In genomic region chr3:166071-166470, GRCh38 we compare ENCODE assay signal across 17 cellular contexts. TPM values are rescaled to one million over a fixed set of nuclear protein-coding genes. Genes with fewer than 3 reads are reported as not detected.
"Had no signal": no experiment of that assay in that cellular context is flagged by ENCODE, and none has a peak within 500 bp of the region (broad histone marks: within the 10 kb centered on the region; RNA-seq: fewer than 3 reads in every experiment).

No MANE protein-coding gene starts in this region.

- ATAC-seq: activated CD4-positive, alpha-beta T cell treated with anti-CD3 and anti-CD28 coated beads for 36 hours; activated CD8-positive, alpha-beta T cell treated with anti-CD3 and anti-CD28 coated beads for 36 hours; activated T-cell treated with anti-CD3 and anti-CD28 coated beads, Interleukin-2, amount 50 U/mL, for 72 hours; gastroesophageal sphincter; pancreas had no signal

- DNase-seq: activated CD4-positive, alpha-beta T cell treated with anti-CD3 and anti-CD28 coated beads for 36 hours; activated CD8-positive, alpha-beta memory T cell treated with anti-CD3 and anti-CD28 coated beads, Interleukin-2, amount 50 U/mL, for 4 hours; activated CD8-positive, alpha-beta T cell treated with anti-CD3 and anti-CD28 coated beads for 36 hours; activated gamma-delta T cell treated with Interleukin-2 at 50 U/mL for 16 hours; activated T-cell treated with anti-CD3 and anti-CD28 coated beads, Interleukin-2, amount 50 U/mL, for 72 hours; aorta; kidney; left ventricle myocardium inferior; mesenchymal stem cell; pancreas; retina; stimulated activated CD4-positive, alpha-beta T cell treated with anti-CD3 and anti-CD28 coated beads, Interleukin-15, amount 100 ng/mL, for 24 hours; stimulated activated CD4-positive, alpha-beta T cell treated with anti-CD3 and anti-CD28 coated beads, Interleukin-4, amount 100 ng/mL, for 24 hours; stomach; WERI-Rb-1 had no signal

RNA-seq across cellular contexts. Expression of gene CHL1, which starts 30.5 kb away (rescaled TPM):
- total RNA-seq: activated CD4-positive, alpha-beta T cell treated with anti-CD3 and anti-CD28 coated beads for 36 hours; activated CD8-positive, alpha-beta T cell treated with anti-CD3 and anti-CD28 coated beads for 36 hours; activated T-cell treated with anti-CD3 and anti-CD28 coated beads, Interleukin-2, amount 50 U/mL, for 72 hours; endothelial cell of umbilical vein had no signal
